In genomic region chr21:34092241-34092921, GRCh38 we compare ENCODE assay signal across 13 cellular contexts. TPM values are rescaled to one million over a fixed set of nuclear protein-coding genes. Genes with fewer than 3 reads are reported as not detected.
DNase-seq lines count a peak whose midpoint lies in the region; ATAC-seq, FAIRE-seq and TF ChIP-seq lines count a peak whose summit lies in the region.
"Had no signal": no experiment of that assay in that cellular context is flagged by ENCODE, and none has a peak within 500 bp of the region (broad histone marks: within the 10 kb centered on the region; RNA-seq: fewer than 3 reads in every experiment).

No MANE protein-coding gene starts in this region.

- H3K79me2 ChIP-seq in SK-N-SH (ENCODE audit: insufficient read depth): peaks cover 89% of the 10 kb centered on the region

- peaks cover 52% of the 10 kb centered on the region for H4K20me1 ChIP-seq in SK-N-SH (ENCODE audit: insufficient read depth)

- CTCF ChIA-PET in SK-N-SH (lab: Yijun Ruan, JAX): interaction anchor here (0.6 to 5.1 kb wide), 15 partner anchors 9 to 258 kb away, joined by 3 to 43 read pairs (median 5); partner anchors contain the start of genes MRPS6 and SLC5A3

- peak overlapping the region; percentile 43 for H3K27ac Mint-ChIP-seq in activated T-helper 1 cell treated with anti-CD3 and anti-CD28 coated beads, Interleukin-12 subunit alpha, Interleukin-12 subunit beta, Interleukin-2, Interleukin-4 antibody, amounts not matched to agents 30 ng/mL and 10 ng/mL and 1 ng/mL, durations not matched to agents 14 hours and 24 hours and 36 hours
- H3K27ac Mint-ChIP-seq in naive B cell: peak overlapping the region in 2 of 6 donors; percentile 18 to 26
- H3K27ac Mint-ChIP-seq: dendritic cell treated with granulocyte-macrophage colony-stimulating factor and Interleukin-4, amounts not matched to agents 40 ng/mL and 50 ng/mL, for 4 days had no signal

- DNase-seq in SK-N-SH (no peak), MV-4-11 (lab: John Stamatoyannopoulos, UW) (peak; percentile 16), naive B cell (peak; percentile 9), urothelium cell line (ENCODE audit: low spot score) (no peak), Kasumi-1 (lab: John Stamatoyannopoulos, UW) (no peak)
- no peak for DNase-seq in activated T-helper 1 cell treated with anti-CD3 and anti-CD28 coated beads, Interleukin-12 subunit alpha, Interleukin-12 subunit beta, Interleukin-2, Interleukin-4 antibody, amounts not matched to agents 30 ng/mL and 10 ng/mL and 1 ng/mL, durations not matched to agents 14 hours and 24 hours and 36 hours (ENCODE audit: low spot score)
- DNase-seq: foreskin melanocyte, kidney glomerular epithelial cell, NCI-H1436, pancreas had no signal

- H3K9me3 ChIP-seq in SK-N-SH: no peaks in the 10 kb centered on the region
- H3K9me3 ChIP-seq: pancreas had no signal

- H3K9me3 Mint-ChIP-seq in activated T-helper 1 cell treated with anti-CD3 and anti-CD28 coated beads, Interleukin-12 subunit alpha, Interleukin-12 subunit beta, Interleukin-2, Interleukin-4 antibody, amounts not matched to agents 30 ng/mL and 10 ng/mL and 1 ng/mL, durations not matched to agents 14 hours and 24 hours and 36 hours: no peaks in the 10 kb centered on the region
- no peaks in the 10 kb centered on the region for H3K9me3 Mint-ChIP-seq in naive B cell
- H3K9me3 Mint-ChIP-seq: dendritic cell treated with granulocyte-macrophage colony-stimulating factor and Interleukin-4, amounts not matched to agents 40 ng/mL and 50 ng/mL, for 4 days had no signal

- ATAC-seq in SK-N-SH treated with all-trans-retinoic acid at 6 μM for 48 hours (no peak), naive B cell (ENCODE audit: low read depth in 2 of 2) (peak; percentile 35 to 56), HG03045 (IDR thresholded peaks at IDR 0.05; ENCODE audit: unreplicated experiment) (no peak)
- ATAC-seq: pancreas had no signal

- H3K4me1 ChIP-seq in SK-N-SH (ENCODE audit: control insufficient read depth in 1 of 2, insufficient read depth in 2 of 2, low read depth in 1 of 2, low read length in 1 of 2): peaks cover 0 to 3% of the 10 kb centered on the region in 2 experiments; a peak in 3 of 4 replicates

- no peak overlapping the region for H3K4me3 ChIP-seq in SK-N-SH (ENCODE audit: low read depth in 2 of 2, low read length in 1 of 2)
- H3K4me3 ChIP-seq: pancreas had no signal

- FAIRE-seq in urothelium cell line (lab: Jason Lieb, UNC): no peak
- FAIRE-seq: pancreas had no signal

- TF ChIP-seq RAD21 in SK-N-SH (IDR thresholded peaks at IDR 0.05; ENCODE audit: low read length): no peak

- intact Hi-C loops in activated T-helper 1 cell treated with anti-CD3 and anti-CD28 coated beads, Interleukin-12 subunit alpha, Interleukin-12 subunit beta, Interleukin-2, Interleukin-4 antibody, amounts not matched to agents 30 ng/mL and 10 ng/mL and 1 ng/mL, durations not matched to agents 14 hours and 24 hours and 36 hours (cut with micrococcal nuclease): loop anchor here (5.0 kb wide), 1 partner anchor 35 kb away; no protein-coding TSS in a partner anchor

- no peak overlapping the region for H3K27ac ChIP-seq in SK-N-SH (ENCODE audit: low read depth in 2 of 2, low read length in 1 of 2)
- H3K27ac ChIP-seq: pancreas had no signal

- no peak overlapping the region for H3K4me3 Mint-ChIP-seq in activated T-helper 1 cell treated with anti-CD3 and anti-CD28 coated beads, Interleukin-12 subunit alpha, Interleukin-12 subunit beta, Interleukin-2, Interleukin-4 antibody, amounts not matched to agents 30 ng/mL and 10 ng/mL and 1 ng/mL, durations not matched to agents 14 hours and 24 hours and 36 hours
- peak overlapping the region in 3 of 8 donors; percentile 3 to 72 (median 15) for H3K4me3 Mint-ChIP-seq in naive B cell
- H3K4me3 Mint-ChIP-seq: dendritic cell treated with granulocyte-macrophage colony-stimulating factor and Interleukin-4, amounts not matched to agents 40 ng/mL and 50 ng/mL, for 4 days had no signal

- H3F3A ChIP-seq in SK-N-SH (replicated peaks; ENCODE audit: insufficient read depth): peaks cover 3% of the 10 kb centered on the region

- 66% methylated on average over 6 of the region's 6 CpGs for WGBS in SK-N-SH (ENCODE audit: low lambda C conversion rate)

- H3K4me2 ChIP-seq in SK-N-SH: no peak overlapping the region

- no peak overlapping the region for H2AFZ ChIP-seq in SK-N-SH (ENCODE audit: low read depth)

- peaks cover 46% of the 10 kb centered on the region for H3K4me1 Mint-ChIP-seq in activated T-helper 1 cell treated with anti-CD3 and anti-CD28 coated beads, Interleukin-12 subunit alpha, Interleukin-12 subunit beta, Interleukin-2, Interleukin-4 antibody, amounts not matched to agents 30 ng/mL and 10 ng/mL and 1 ng/mL, durations not matched to agents 14 hours and 24 hours and 36 hours (ENCODE audit: low read depth)
- peaks cover 20 to 45% (median 39%) of the 10 kb centered on the region in 3 donors for H3K4me1 Mint-ChIP-seq in naive B cell

- no peak for TF ChIP-seq CTCF in SK-N-SH (IDR thresholded peaks at IDR 0.05)

- no peak for TF ChIP-seq EP300 in SK-N-SH (IDR thresholded peaks at IDR 0.05; ENCODE audit: borderline replicate concordance in 1 of 2, low read depth in 1 of 2, low read length in 1 of 2)

- H3K36me3 ChIP-seq in SK-N-SH (replicated peaks in 1 of 2; ENCODE audit: control insufficient read depth in 1 of 2, insufficient read depth in 2 of 2, low read length in 1 of 2): peaks cover 26% of the 10 kb centered on the region in 2 experiments
- H3K36me3 ChIP-seq: pancreas had no signal

- no peaks in the 10 kb centered on the region for H3K9me2 ChIP-seq in SK-N-SH

- peaks cover 50% of the 10 kb centered on the region for H3K36me3 Mint-ChIP-seq in activated T-helper 1 cell treated with anti-CD3 and anti-CD28 coated beads, Interleukin-12 subunit alpha, Interleukin-12 subunit beta, Interleukin-2, Interleukin-4 antibody, amounts not matched to agents 30 ng/mL and 10 ng/mL and 1 ng/mL, durations not matched to agents 14 hours and 24 hours and 36 hours (ENCODE audit: low read depth)
- peaks cover 14 to 17% of the 10 kb centered on the region in 2 donors for H3K36me3 Mint-ChIP-seq in naive B cell

- H3K27me3 Mint-ChIP-seq in activated T-helper 1 cell treated with anti-CD3 and anti-CD28 coated beads, Interleukin-12 subunit alpha, Interleukin-12 subunit beta, Interleukin-2, Interleukin-4 antibody, amounts not matched to agents 30 ng/mL and 10 ng/mL and 1 ng/mL, durations not matched to agents 14 hours and 24 hours and 36 hours (ENCODE audit: insufficient read depth): no peaks in the 10 kb centered on the region
- H3K27me3 Mint-ChIP-seq in naive B cell: no peaks in the 10 kb centered on the region
- H3K27me3 Mint-ChIP-seq: dendritic cell treated with granulocyte-macrophage colony-stimulating factor and Interleukin-4, amounts not matched to agents 40 ng/mL and 50 ng/mL, for 4 days had no signal

- no peaks in the 10 kb centered on the region for H3K27me3 ChIP-seq in SK-N-SH (ENCODE audit: insufficient read depth)
- H3K27me3 ChIP-seq: pancreas had no signal

- no peak overlapping the region for H3K9ac ChIP-seq in SK-N-SH

- POLR2A ChIA-PET in SK-N-SH (lab: Yijun Ruan, JAX): no interaction called here

TF ChIP-seq in SK-N-SH treated with all-trans-retinoic acid at 6 μM for 48 hours, 23 proteins besides CTCF, POLR2A, EP300 and RAD21 (continues in another document):
- TF ChIP-seq ZFP30 (CRISPR knock-in tag; IDR thresholded peaks at IDR 0.05): no peak
- no peak for TF ChIP-seq ZFP3 (CRISPR knock-in tag; IDR thresholded peaks at IDR 0.05)
- TF ChIP-seq ZNF8 (CRISPR knock-in tag; IDR thresholded peaks at IDR 0.05): no peak
- TF ChIP-seq CSDC2 (CRISPR knock-in tag; IDR thresholded peaks at IDR 0.05): no peak
- no peak for TF ChIP-seq PPARA (CRISPR knock-in tag; IDR thresholded peaks at IDR 0.05; ENCODE audit: borderline replicate concordance)
- no peak for TF ChIP-seq TOX (CRISPR knock-in tag; IDR thresholded peaks at IDR 0.05; ENCODE audit: borderline replicate concordance)
- TF ChIP-seq, protein P1, sequence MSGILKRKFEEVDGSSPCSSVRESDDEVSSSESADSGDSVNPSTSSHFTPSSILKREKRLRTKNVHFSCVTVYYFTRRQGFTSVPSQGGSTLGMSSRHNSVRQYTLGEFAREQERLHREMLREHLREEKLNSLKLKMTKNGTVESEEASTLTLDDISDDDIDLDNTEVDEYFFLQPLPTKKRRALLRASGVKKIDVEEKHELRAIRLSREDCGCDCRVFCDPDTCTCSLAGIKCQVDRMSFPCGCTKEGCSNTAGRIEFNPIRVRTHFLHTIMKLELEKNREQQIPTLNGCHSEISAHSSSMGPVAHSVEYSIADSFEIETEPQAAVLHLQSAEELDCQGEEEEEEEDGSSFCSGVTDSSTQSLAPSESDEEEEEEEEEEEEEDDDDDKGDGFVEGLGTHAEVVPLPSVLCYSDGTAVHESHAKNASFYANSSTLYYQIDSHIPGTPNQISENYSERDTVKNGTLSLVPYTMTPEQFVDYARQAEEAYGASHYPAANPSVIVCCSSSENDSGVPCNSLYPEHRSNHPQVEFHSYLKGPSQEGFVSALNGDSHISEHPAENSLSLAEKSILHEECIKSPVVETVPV (CRISPR knock-in tag; IDR thresholded peaks at IDR 0.05): no peak
- TF ChIP-seq RARB (CRISPR knock-in tag; IDR thresholded peaks at IDR 0.05): no peak
- no peak for TF ChIP-seq ARNTL (CRISPR knock-in tag; IDR thresholded peaks at IDR 0.05; ENCODE audit: borderline replicate concordance, low read depth)

RNA-seq across cellular contexts. Expression of gene MRPS6, which starts 19.0 kb away (rescaled TPM):
- polyA plus RNA-seq in SK-N-SH (2012; rRNA removed) (26.8 and 69.2 TPM in 2 replicates), naive B cell (ENCODE audit: low read depth in 6 of 6) (100 to 1,000 TPM in 3 of 6 donors, 10 to 100 TPM in 3; 92.5 to 132 (median 103) TPM)
- 69.5 and 89.7 TPM in 2 replicates for polyA plus RNA-seq in SK-N-SH (2012; cell fraction: cytosol; rRNA removed)
- 37.7 and 46.6 TPM in 2 replicates for polyA plus RNA-seq in SK-N-SH (2012; cell fraction: nucleus; rRNA removed)
- total RNA-seq in activated T-helper 1 cell treated with anti-CD3 and anti-CD28 coated beads, Interleukin-12 subunit alpha, Interleukin-12 subunit beta, Interleukin-2, Interleukin-4 antibody, amounts not matched to agents 30 ng/mL and 10 ng/mL and 1 ng/mL, durations not matched to agents 14 hours and 24 hours and 36 hours: 137 and 139 TPM in 2 replicates

RNA-seq across cellular contexts. Expression of gene SLC5A3, which starts 19.0 kb away (rescaled TPM):
- polyA plus RNA-seq in SK-N-SH (2012; rRNA removed): 3.0 and 3.2 TPM in 2 replicates
- polyA plus RNA-seq in SK-N-SH (2012; cell fraction: cytosol; rRNA removed): 4.1 TPM in 2 replicates
- polyA plus RNA-seq in SK-N-SH (2012; cell fraction: nucleus; rRNA removed): 2.9 and 6.9 TPM in 2 replicates
- total RNA-seq in activated T-helper 1 cell treated with anti-CD3 and anti-CD28 coated beads, Interleukin-12 subunit alpha, Interleukin-12 subunit beta, Interleukin-2, Interleukin-4 antibody, amounts not matched to agents 30 ng/mL and 10 ng/mL and 1 ng/mL, durations not matched to agents 14 hours and 24 hours and 36 hours: 45.4 and 48.0 TPM in 2 replicates
- polyA plus RNA-seq in naive B cell (ENCODE audit: low read depth in 6 of 6): under 1 TPM; 0.06 to 0.92 (median 0.71) TPM

Comparison
In these comparisons a context has a peak if more than half of its experiments do, and no peak if none do; other contexts are left out.
1. DNase-seq: peak in MV-4-11 (single experiment) and naive B cell (single experiment); none in SK-N-SH (single experiment), activated T-helper 1 cell treated with anti-CD3 and anti-CD28 coated beads, Interleukin-12 subunit alpha, Interleukin-12 subunit beta, Interleukin-2, Interleukin-4 antibody, amounts not matched to agents 30 ng/mL and 10 ng/mL and 1 ng/mL, durations not matched to agents 14 hours and 24 hours and 36 hours (single experiment), urothelium cell line (single experiment) and Kasumi-1 (0 of 2).
2. ATAC-seq: peak in naive B cell (2 of 2); none in SK-N-SH treated with all-trans-retinoic acid at 6 μM for 48 hours (single experiment) and HG03045 (single experiment).